In genomic region chr17:80946449-80946848, GRCh38 we compare ENCODE assay signal across 1 cellular context.
TF ChIP-seq lines count a peak whose summit lies in the region.

No MANE protein-coding gene starts in this region.

TF ChIP-seq in WTC11, 78 proteins besides CTCF, POLR2A, EP300 and RAD21 (continued from another document):
- TF ChIP-seq, protein P1, sequence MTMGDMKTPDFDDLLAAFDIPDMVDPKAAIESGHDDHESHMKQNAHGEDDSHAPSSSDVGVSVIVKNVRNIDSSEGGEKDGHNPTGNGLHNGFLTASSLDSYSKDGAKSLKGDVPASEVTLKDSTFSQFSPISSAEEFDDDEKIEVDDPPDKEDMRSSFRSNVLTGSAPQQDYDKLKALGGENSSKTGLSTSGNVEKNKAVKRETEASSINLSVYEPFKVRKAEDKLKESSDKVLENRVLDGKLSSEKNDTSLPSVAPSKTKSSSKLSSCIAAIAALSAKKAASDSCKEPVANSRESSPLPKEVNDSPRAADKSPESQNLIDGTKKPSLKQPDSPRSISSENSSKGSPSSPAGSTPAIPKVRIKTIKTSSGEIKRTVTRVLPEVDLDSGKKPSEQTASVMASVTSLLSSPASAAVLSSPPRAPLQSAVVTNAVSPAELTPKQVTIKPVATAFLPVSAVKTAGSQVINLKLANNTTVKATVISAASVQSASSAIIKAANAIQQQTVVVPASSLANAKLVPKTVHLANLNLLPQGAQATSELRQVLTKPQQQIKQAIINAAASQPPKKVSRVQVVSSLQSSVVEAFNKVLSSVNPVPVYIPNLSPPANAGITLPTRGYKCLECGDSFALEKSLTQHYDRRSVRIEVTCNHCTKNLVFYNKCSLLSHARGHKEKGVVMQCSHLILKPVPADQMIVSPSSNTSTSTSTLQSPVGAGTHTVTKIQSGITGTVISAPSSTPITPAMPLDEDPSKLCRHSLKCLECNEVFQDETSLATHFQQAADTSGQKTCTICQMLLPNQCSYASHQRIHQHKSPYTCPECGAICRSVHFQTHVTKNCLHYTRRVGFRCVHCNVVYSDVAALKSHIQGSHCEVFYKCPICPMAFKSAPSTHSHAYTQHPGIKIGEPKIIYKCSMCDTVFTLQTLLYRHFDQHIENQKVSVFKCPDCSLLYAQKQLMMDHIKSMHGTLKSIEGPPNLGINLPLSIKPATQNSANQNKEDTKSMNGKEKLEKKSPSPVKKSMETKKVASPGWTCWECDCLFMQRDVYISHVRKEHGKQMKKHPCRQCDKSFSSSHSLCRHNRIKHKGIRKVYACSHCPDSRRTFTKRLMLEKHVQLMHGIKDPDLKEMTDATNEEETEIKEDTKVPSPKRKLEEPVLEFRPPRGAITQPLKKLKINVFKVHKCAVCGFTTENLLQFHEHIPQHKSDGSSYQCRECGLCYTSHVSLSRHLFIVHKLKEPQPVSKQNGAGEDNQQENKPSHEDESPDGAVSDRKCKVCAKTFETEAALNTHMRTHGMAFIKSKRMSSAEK (CRISPR knock-in tag; IDR thresholded peaks at IDR 0.05; ENCODE audit: borderline replicate concordance), result no peak
- TF ChIP-seq ATF2 (CRISPR knock-in tag; IDR thresholded peaks at IDR 0.05; ENCODE audit: borderline replicate concordance, low read depth), result no peak
- TF ChIP-seq USF2 (CRISPR knock-in tag; IDR thresholded peaks at IDR 0.05), result no peak
